In the genomic region with DNA sequence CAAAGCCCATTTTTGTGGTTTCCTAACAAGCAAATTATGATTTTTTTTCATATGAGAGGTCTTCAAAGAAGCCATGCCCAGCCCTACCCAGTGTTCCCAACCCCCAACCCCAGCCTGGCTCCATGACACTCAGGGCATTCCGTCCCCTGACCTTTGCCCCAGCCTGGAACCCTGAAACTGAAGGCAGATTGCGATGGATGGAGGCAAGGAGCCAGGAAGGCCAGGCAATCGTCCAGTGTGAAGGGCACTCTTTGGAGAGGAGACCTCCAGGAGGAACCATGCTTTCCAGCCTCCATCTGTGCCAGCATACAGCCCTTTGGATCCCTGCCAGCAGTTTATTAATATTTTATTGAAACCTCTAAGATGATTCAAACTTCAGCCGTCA, we compare ENCODE assay signal across 13 cellular contexts.
DNase-seq lines count a peak whose midpoint lies in the region; ATAC-seq and TF ChIP-seq lines count a peak whose summit lies in the region.
"Had no signal": no experiment of that assay in that cellular context is flagged by ENCODE, and none has a peak within 500 bp of the region (broad histone marks: within the 10 kb centered on the region; RNA-seq: fewer than 3 reads in every experiment).

No MANE protein-coding gene starts in this region.

- peak; percentile 71 for DNase-seq in cardiac septum (ENCODE audit: low spot score)
- DNase-seq in heart right ventricle = no peak
- peak; percentile 52 for DNase-seq in sigmoid colon
- DNase-seq in foreskin fibroblast = no peak
- DNase-seq: CD4-positive, CD25-positive, alpha-beta regulatory T cell; CD8-positive, alpha-beta memory T cell; COR-L47; GM23248 had no signal

- H3K9me3 ChIP-seq in heart right ventricle = peaks cover 0 to 4% (median 0%) of the 10 kb centered on the region in 11 donors
- no peaks in the 10 kb centered on the region for H3K9me3 ChIP-seq in sigmoid colon
- H3K9me3 ChIP-seq: BLaER1 treated with 17β-estradiol and CSF1 and Interleukin-3, amounts not matched to agents 10 nM and 100 nM; HAP-1 had no signal

- H3K27ac ChIP-seq in heart right ventricle (no peak overlapping the region), cingulate gyrus (ENCODE audit: low read depth, low read length) (peak overlapping the region; percentile 52), sigmoid colon (no peak overlapping the region)
- H3K27ac ChIP-seq: BLaER1 treated with 17β-estradiol and CSF1 and Interleukin-3, amounts not matched to agents 10 nM and 100 nM; GM23248 had no signal

- H3K27me3 ChIP-seq in heart right ventricle = no peaks in the 10 kb centered on the region
- no peaks in the 10 kb centered on the region for H3K27me3 ChIP-seq in sigmoid colon
- H3K27me3 ChIP-seq: BLaER1 treated with 17β-estradiol and CSF1 and Interleukin-3, amounts not matched to agents 10 nM and 100 nM had no signal

- H3K36me3 ChIP-seq in heart right ventricle (no peaks in the 10 kb centered on the region), sigmoid colon (no peaks in the 10 kb centered on the region)
- H3K36me3 ChIP-seq: BLaER1 treated with 17β-estradiol and CSF1 and Interleukin-3, amounts not matched to agents 10 nM and 100 nM; HAP-1 had no signal

- TF ChIP-seq CTCF in heart right ventricle (IDR thresholded peaks at IDR 0.05) (no peak), sigmoid colon (IDR thresholded peaks at IDR 0.05) (no peak), foreskin fibroblast (IDR thresholded peaks at IDR 0.05; ENCODE audit: low read depth, low read length) (no peak)

- no peaks in the 10 kb centered on the region for H3K4me1 ChIP-seq in heart right ventricle
- no peaks in the 10 kb centered on the region for H3K4me1 ChIP-seq in sigmoid colon
- H3K4me1 ChIP-seq: BLaER1 treated with 17β-estradiol and CSF1 and Interleukin-3, amounts not matched to agents 10 nM and 100 nM; HAP-1 had no signal

- ATAC-seq in heart right ventricle = no peak
- ATAC-seq in GM21528 (IDR thresholded peaks at IDR 0.05; ENCODE audit: low FRiP score, unreplicated experiment) = no peak
- no peak for ATAC-seq in HG02678 (IDR thresholded peaks at IDR 0.05; ENCODE audit: unreplicated experiment)

- H3K4me3 ChIP-seq in heart right ventricle (no peak overlapping the region), sigmoid colon (no peak overlapping the region), foreskin fibroblast (ENCODE audit: low read depth in 1 of 2, low read length in 2 of 2) (no peak overlapping the region)
- H3K4me3 ChIP-seq: BLaER1 treated with 17β-estradiol and CSF1 and Interleukin-3, amounts not matched to agents 10 nM and 100 nM; GM23248; HAP-1 had no signal

- TF ChIP-seq EP300 in sigmoid colon (IDR thresholded peaks at IDR 0.05) = no peak

- no peak for TF ChIP-seq POLR2A in sigmoid colon (IDR thresholded peaks at IDR 0.05)

- WGBS in heart right ventricle, 2 donors = 73 to 74% methylated on average over 4 of the region's 4 CpGs
- 45 to 72% methylated on average over 4 of the region's 4 CpGs for WGBS in sigmoid colon, 2 donors

- intact Hi-C loops in cardiac septum (cut with DNase I) = no loop called here
- intact Hi-C loops in heart right ventricle (cut with DNase I) = no loop called here
- intact Hi-C loops in sigmoid colon (cut with DNase I) = no loop called here

Comparison
In these comparisons a context has a peak if more than half of its experiments do, and no peak if none do; other contexts are left out.
1. DNase-seq: peak in cardiac septum (single experiment) and sigmoid colon (single experiment); none in heart right ventricle (0 of 2) and foreskin fibroblast (0 of 2).